14 cellular contexts compared by ENCODE assay signal in the genomic region with DNA sequence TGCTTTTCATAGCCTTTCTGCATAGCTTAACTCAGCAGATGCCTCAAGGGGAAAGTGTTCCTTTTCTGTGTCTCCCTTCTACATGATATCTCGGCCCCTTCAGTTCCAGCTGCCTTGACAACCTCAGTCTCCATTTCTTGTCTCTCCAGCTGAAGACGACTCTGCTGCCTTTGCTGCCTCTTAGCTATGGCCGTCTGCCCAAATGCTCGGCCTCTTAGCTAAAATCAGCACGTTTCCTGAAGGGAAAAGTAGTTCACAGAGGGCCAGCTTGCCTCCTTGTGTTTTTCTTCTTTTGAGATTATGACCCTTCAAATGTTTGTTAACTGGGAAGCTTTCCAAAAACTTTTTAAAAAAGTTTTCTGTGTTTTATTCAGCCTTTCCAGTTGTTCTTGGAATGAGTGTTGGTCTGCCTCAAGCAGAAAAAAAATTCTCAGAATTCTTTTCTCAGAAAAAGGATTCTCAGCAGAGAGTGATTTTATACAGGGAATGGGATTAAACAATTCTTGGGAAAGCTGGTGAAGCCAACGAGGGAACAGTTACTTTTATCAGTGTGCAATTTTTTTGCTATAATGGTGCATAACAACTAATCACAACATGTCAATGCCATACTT. TPM values are rescaled to one million over a fixed set of nuclear protein-coding genes. Genes with fewer than 3 reads are reported as not detected.
DNase-seq lines count a peak whose midpoint lies in the region; ATAC-seq, FAIRE-seq and TF ChIP-seq lines count a peak whose summit lies in the region.
"Not testable (repeated sequence)": the region's sequence is repeated elsewhere in the genome, so short reads cannot be mapped to it uniquely, and the experiment has no call there.
"Had no signal": no experiment of that assay in that cellular context is flagged by ENCODE, and none has a peak within 500 bp of the region (broad histone marks: within the 10 kb centered on the region; RNA-seq: fewer than 3 reads in every experiment).

No MANE protein-coding gene starts in this region.

- H2AK9ac ChIP-seq in IMR-90 (replicated peaks; ENCODE audit: low read depth, low read length, poor library complexity) = not testable (repeated sequence)

- not testable (repeated sequence) for H3K4me1 Mint-ChIP-seq in chondrocyte (ENCODE audit: low read depth)

- H3K36me3 ChIP-seq in IMR-90 (ENCODE audit: control insufficient read depth, insufficient read depth, low read length); lung (ENCODE audit: control insufficient read depth in 2 of 2, insufficient read depth in 2 of 2, low read length in 2 of 2); pancreas; upper lobe of left lung: not testable (repeated sequence)

- dilution Hi-C loops in IMR-90 (cut with HindIII; ENCODE audit: low sequenced_read_pairs, unreplicated experiment) = not testable (repeated sequence)

- WGBS in IMR-90 (ENCODE audit: extremely low coverage in 2 of 2, insufficient read length in 1 of 2), 2 experiments = no CpG with 5 or more reads among the region's 6 CpGs
- WGBS in right cardiac atrium = 29% methylated on average over 5 of the region's 6 CpGs
- WGBS in lung, 2 donors = 30 to 60% methylated on average over 5 of the region's 6 CpGs
- 14 to 23% methylated on average over 5 of the region's 6 CpGs for WGBS in pancreas, 2 donors
- 22 to 29% methylated on average over 4 to 5 of the region's 6 CpGs for WGBS in upper lobe of left lung, 2 donors

- not testable (repeated sequence) for TF ChIP-seq RAD21 in IMR-90 (IDR thresholded peaks at IDR 0.05; ENCODE audit: low read length)

- not testable (repeated sequence) for H4K20me1 ChIP-seq in IMR-90 (ENCODE audit: insufficient read depth, low read length)

- not testable (repeated sequence) for H3K9me3 ChIP-seq in IMR-90 (ENCODE audit: control insufficient read depth, insufficient read depth, low read length); right cardiac atrium (ENCODE audit: control insufficient read depth, low read length); lung (ENCODE audit: control insufficient read depth in 2 of 2, insufficient read depth in 1 of 2, low read length in 1 of 2); pancreas; upper lobe of left lung

- H3K4me3 Mint-ChIP-seq in chondrocyte (ENCODE audit: unreplicated experiment) = not testable (repeated sequence)

- intact Hi-C loops in IMR-90 (cut with micrococcal nuclease); Right ventricle myocardium superior (cut with DNase I); right cardiac atrium (cut with DNase I); pancreas (cut with DNase I): not testable (repeated sequence)

- in situ Hi-C loops in IMR-90 (cut with MboI; ENCODE audit: low sequenced_read_pairs) = not testable (repeated sequence)

- H3K9me1 ChIP-seq in IMR-90 (ENCODE audit: insufficient read depth, low read length) = not testable (repeated sequence)

- not testable (repeated sequence) for H2BK20ac ChIP-seq in IMR-90 (ENCODE audit: low read depth, low read length)

- POLR2A ChIA-PET in IMR-90 (lab: Charles Lee; ENCODE audit: unreplicated experiment) = not testable (repeated sequence)

- peak overlapping the region; percentile 84 for H3K27ac Mint-ChIP-seq in chondrocyte (ENCODE audit: unreplicated experiment)

- not testable (repeated sequence) for H3K79me1 ChIP-seq in IMR-90 (ENCODE audit: low read depth in 1 of 2, low read length in 2 of 2)

- H3K9ac ChIP-seq in IMR-90 (ENCODE audit: low read depth, low read length) = not testable (repeated sequence)

- H3K4me2 ChIP-seq in IMR-90 (ENCODE audit: low read depth, low read length) = not testable (repeated sequence)

- not testable (repeated sequence) for H3K36me3 Mint-ChIP-seq in chondrocyte (ENCODE audit: low read depth)

- not testable (repeated sequence) for H2BK5ac ChIP-seq in IMR-90 (ENCODE audit: low read depth, low read length, poor library complexity, severe bottlenecking)

- H4K8ac ChIP-seq in IMR-90 (ENCODE audit: low read depth in 2 of 2, low read length in 2 of 2) = not testable (repeated sequence)

- H3K4me3 ChIP-seq in IMR-90 (ENCODE audit: insufficient read depth, low read depth, low read length); right cardiac atrium (ENCODE audit: low read length); lung; pancreas; upper lobe of left lung: not testable (repeated sequence)

- not testable (repeated sequence) for DNase-seq in IMR-90; chondrocyte (ENCODE audit: low spot score); lung (ENCODE audit: low spot score); pancreas; upper lobe of left lung
- peak; percentile 22 for DNase-seq in Right ventricle myocardium superior
- DNase-seq in right cardiac atrium = peak in 1 of 3 donors; percentile 33

- H4K91ac ChIP-seq in IMR-90 (ENCODE audit: insufficient read depth, low read depth, low read length) = not testable (repeated sequence)

- TF ChIP-seq POLR2A in IMR-90 (IDR thresholded peaks at IDR 0.05; ENCODE audit: low read depth, low read length); upper lobe of left lung (IDR thresholded peaks at IDR 0.05): not testable (repeated sequence)

- CTCF ChIA-PET in IMR-90 (lab: Yijun Ruan, JAX) = not testable (repeated sequence)

- H4K5ac ChIP-seq in IMR-90 (ENCODE audit: low read depth, low read length) = not testable (repeated sequence)

- H3K27me3 ChIP-seq in IMR-90 (ENCODE audit: control insufficient read depth, insufficient read depth, low read length); right cardiac atrium (ENCODE audit: control insufficient read depth, insufficient read depth); lung (ENCODE audit: control insufficient read depth, insufficient read depth); pancreas; upper lobe of left lung: not testable (repeated sequence)

- H3K4ac ChIP-seq in IMR-90 (ENCODE audit: low read depth, low read length) = not testable (repeated sequence)

- ATAC-seq in IMR-90 (ENCODE audit: low read depth) (peak; percentile 56), Right ventricle myocardium superior (ENCODE audit: poor library complexity) (peak; percentile 57), right cardiac atrium (peak; percentile 78 to 83), lung (ENCODE audit: insufficient read depth, low FRiP score) (peak; percentile 3), pancreas (peak; percentile 27 to 66 (median 60)), upper lobe of left lung (ENCODE audit: low FRiP score in 2 of 2) (peak; percentile 24 to 64)

- H3K27me3 Mint-ChIP-seq in chondrocyte (ENCODE audit: low read depth) = not testable (repeated sequence)

- H3K27ac ChIP-seq in IMR-90 (ENCODE audit: insufficient read depth, low read length); right cardiac atrium (ENCODE audit: low read length); lung (ENCODE audit: low read depth in 1 of 2, low read length in 1 of 2); pancreas; upper lobe of left lung: not testable (repeated sequence)

- not testable (repeated sequence) for H3K23ac ChIP-seq in IMR-90 (ENCODE audit: low read depth, low read length)

- H3K18ac ChIP-seq in IMR-90 (ENCODE audit: low read depth, low read length) = not testable (repeated sequence)

- not testable (repeated sequence) for H3K14ac ChIP-seq in IMR-90 (replicated peaks; ENCODE audit: low read depth, low read length)

- not testable (repeated sequence) for H2BK120ac ChIP-seq in IMR-90 (ENCODE audit: low read depth, low read length)

- peak; percentile 77 for FAIRE-seq in pancreas (lab: Jason Lieb, UNC)

- not testable (repeated sequence) for TF ChIP-seq EP300 in upper lobe of left lung (IDR thresholded peaks at IDR 0.05)

- not testable (repeated sequence) for TF ChIP-seq CTCF in IMR-90 (conservative IDR thresholded peaks at IDR 0.05; ENCODE audit: low read depth, low read length); chondrocyte (IDR thresholded peaks at IDR 0.05); lung (IDR thresholded peaks at IDR 0.05; ENCODE audit: control extremely low read depth, extremely low read depth); pancreas (IDR thresholded peaks at IDR 0.05); upper lobe of left lung (IDR thresholded peaks at IDR 0.05)

- H3K9me3 Mint-ChIP-seq in chondrocyte (ENCODE audit: low read depth) = not testable (repeated sequence)

- H2AFZ ChIP-seq in IMR-90 (replicated peaks; ENCODE audit: low read length, poor library complexity) = not testable (repeated sequence)

- H2BK15ac ChIP-seq in IMR-90 (ENCODE audit: low read depth, low read length) = not testable (repeated sequence)

- not testable (repeated sequence) for H3K4me1 ChIP-seq in IMR-90 (ENCODE audit: control insufficient read depth, insufficient read depth, low read length); right cardiac atrium (ENCODE audit: control insufficient read depth, insufficient read depth, low read length); lung (ENCODE audit: control insufficient read depth in 2 of 2, insufficient read depth in 2 of 2, low read length in 2 of 2); pancreas; upper lobe of left lung

- not testable (repeated sequence) for BruUV-seq in IMR-90 (replicated peaks; lab: Mats Ljungman, UMichigan)

- H2AK5ac ChIP-seq in IMR-90 (ENCODE audit: low read depth, low read length) = not testable (repeated sequence)

- H3K56ac ChIP-seq in IMR-90 (ENCODE audit: extremely low read depth, insufficient read depth, low read length) = not testable (repeated sequence)

RNA-seq across cellular contexts. Expression of gene SYT15, which starts 15.6 kb away (rescaled TPM):
- total RNA-seq in IMR-90 (2012; rRNA removed) (0.54 and 1.1 TPM in 2 replicates), chondrocyte (11.6 to 44.3 TPM (median 14.5 TPM) in 3 replicates), Right ventricle myocardium superior (2.7 TPM), right cardiac atrium (1 to 10 TPM; 2.7 to 4.1 (median 3.5) TPM), lung (10 to 100 TPM; 24.8 to 53.5 TPM), pancreas (10 to 100 TPM in 1 of 6 donors, 1 to 10 TPM in 5; 2.1 to 10.7 (median 3.9) TPM), upper lobe of left lung (10 to 100 TPM; 11.6 to 52.4 (median 25.4) TPM)
- polyA plus RNA-seq in IMR-90 (2012; rRNA removed) (0.42 and 0.68 TPM in 2 replicates), right cardiac atrium (2.6 TPM), lung (10 to 100 TPM in 1 of 2 donors, 1 to 10 TPM in 1; 3.8 to 18.4 TPM), pancreas (1 to 10 TPM; 2.7 to 3.7 TPM)
- 0.09 and 0.25 TPM in 2 replicates for polyA plus RNA-seq in IMR-90 (2012; cell fraction: cytosol; rRNA removed)
- polyA plus RNA-seq in IMR-90 (2012; cell fraction: nucleus; rRNA removed; ENCODE audit: low replicate concordance) = 0.41 and 0.94 TPM in 2 replicates
- total RNA-seq: HT-29 had no signal

RNA-seq across cellular contexts. Expression of gene GPRIN2, which starts 38.1 kb away (rescaled TPM):
- under 0.01 TPM in 1 of 2 replicates, not detected in the other for total RNA-seq in IMR-90 (2012; rRNA removed)
- not detected in 2 replicates for polyA plus RNA-seq in IMR-90 (2012; rRNA removed)
- polyA plus RNA-seq in IMR-90 (2012; cell fraction: cytosol; rRNA removed) = not detected in 2 replicates
- 0.11 and 0.37 TPM in 2 replicates for polyA plus RNA-seq in IMR-90 (2012; cell fraction: nucleus; rRNA removed; ENCODE audit: low replicate concordance)
- total RNA-seq in chondrocyte = 5.4 to 12.3 TPM (median 5.7 TPM) in 3 replicates
- not detected for total RNA-seq in Right ventricle myocardium superior
- not detected for total RNA-seq in right cardiac atrium
- not detected for polyA plus RNA-seq in right cardiac atrium
- total RNA-seq in lung = 10 to 100 TPM; 23.2 to 36.5 TPM
- 10 to 100 TPM; 17.7 to 35.0 TPM for polyA plus RNA-seq in lung
- 10 to 100 TPM in 1 of 6 donors, 1 to 10 TPM in 5; 3.7 to 14.0 (median 4.3) TPM for total RNA-seq in pancreas
- 10 to 100 TPM in 1 of 2 donors, 1 to 10 TPM in 1; 6.0 to 12.3 TPM for polyA plus RNA-seq in pancreas
- total RNA-seq in upper lobe of left lung = 10 to 100 TPM; 39.8 to 91.0 (median 63.2) TPM
- total RNA-seq: A673; CD4-positive, alpha-beta memory T cell; GM23248; H4 had no signal
- polyA plus RNA-seq: AG04450; CD14-positive monocyte; CD4-positive, alpha-beta memory T cell; GM23248 had no signal

Comparison
In these comparisons a context has a peak if more than half of its experiments do, and no peak if none do; other contexts are left out.
1. ATAC-seq: peak in every context shown above with its lines; median percentile 80 in right cardiac atrium; 60 in pancreas; 57 in Right ventricle myocardium superior; 56 in IMR-90; 44 in upper lobe of left lung; 3 in lung.